Comparison of ENCODE assay signal across 1 cellular context in the genomic region with DNA sequence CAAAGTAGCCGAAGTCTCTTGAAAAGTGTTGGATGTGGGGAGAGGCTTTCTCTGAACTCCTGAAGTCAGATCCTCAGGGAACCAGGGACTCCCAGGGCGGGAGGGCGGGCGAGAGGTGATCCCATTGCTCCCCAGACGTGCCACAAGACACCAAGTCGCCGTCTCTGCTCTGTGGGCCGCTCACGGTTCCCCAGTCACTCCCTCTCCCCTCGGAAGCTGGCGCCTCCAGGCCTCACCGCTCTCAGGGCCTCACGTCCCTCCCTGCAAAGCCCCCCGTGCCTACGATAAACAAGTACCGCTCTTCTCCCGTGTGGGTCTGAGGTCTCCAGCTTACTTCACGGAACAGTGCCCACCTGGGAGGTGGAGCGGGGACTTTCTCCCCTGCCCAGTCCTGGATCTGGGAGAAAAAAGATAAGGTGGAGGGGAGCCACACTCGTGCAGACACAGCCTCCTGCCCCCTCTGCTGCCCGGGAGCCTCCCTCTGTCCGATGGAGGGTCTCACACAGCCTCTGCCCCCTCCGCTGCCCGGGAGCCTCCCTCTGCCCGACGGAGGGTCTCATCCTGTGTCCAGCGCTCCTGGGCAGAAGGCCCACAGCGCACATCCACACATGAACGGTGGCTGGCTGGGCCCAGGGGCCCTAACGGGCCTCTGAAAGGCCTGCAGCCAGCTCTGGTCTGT.
TF ChIP-seq lines count a peak whose summit lies in the region.

No MANE protein-coding gene starts in this region.

TF ChIP-seq in HepG2, 621 proteins besides CTCF, POLR2A, EP300 and RAD21:
- TF ChIP-seq NONO (IDR thresholded peaks at IDR 0.05) = no peak
- no peak for TF ChIP-seq NONO (CRISPR knock-in tag; conservative IDR thresholded peaks at IDR 0.05)
- TF ChIP-seq EED (CRISPR knock-in tag; IDR thresholded peaks at IDR 0.05) = no peak
- TF ChIP-seq, protein P1, sequence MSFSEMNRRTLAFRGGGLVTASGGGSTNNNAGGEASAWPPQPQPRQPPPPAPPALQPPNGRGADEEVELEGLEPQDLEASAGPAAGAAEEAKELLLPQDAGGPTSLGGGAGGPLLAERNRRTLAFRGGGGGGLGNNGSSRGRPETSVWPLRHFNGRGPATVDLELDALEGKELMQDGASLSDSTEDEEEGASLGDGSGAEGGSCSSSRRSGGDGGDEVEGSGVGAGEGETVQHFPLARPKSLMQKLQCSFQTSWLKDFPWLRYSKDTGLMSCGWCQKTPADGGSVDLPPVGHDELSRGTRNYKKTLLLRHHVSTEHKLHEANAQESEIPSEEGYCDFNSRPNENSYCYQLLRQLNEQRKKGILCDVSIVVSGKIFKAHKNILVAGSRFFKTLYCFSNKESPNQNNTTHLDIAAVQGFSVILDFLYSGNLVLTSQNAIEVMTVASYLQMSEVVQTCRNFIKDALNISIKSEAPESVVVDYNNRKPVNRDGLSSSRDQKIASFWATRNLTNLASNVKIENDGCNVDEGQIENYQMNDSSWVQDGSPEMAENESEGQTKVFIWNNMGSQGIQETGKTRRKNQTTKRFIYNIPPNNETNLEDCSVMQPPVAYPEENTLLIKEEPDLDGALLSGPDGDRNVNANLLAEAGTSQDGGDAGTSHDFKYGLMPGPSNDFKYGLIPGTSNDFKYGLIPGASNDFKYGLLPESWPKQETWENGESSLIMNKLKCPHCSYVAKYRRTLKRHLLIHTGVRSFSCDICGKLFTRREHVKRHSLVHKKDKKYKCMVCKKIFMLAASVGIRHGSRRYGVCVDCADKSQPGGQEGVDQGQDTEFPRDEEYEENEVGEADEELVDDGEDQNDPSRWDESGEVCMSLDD (CRISPR knock-in tag; IDR thresholded peaks at IDR 0.05; ENCODE audit: borderline replicate concordance) = no peak
